In the genomic region with DNA sequence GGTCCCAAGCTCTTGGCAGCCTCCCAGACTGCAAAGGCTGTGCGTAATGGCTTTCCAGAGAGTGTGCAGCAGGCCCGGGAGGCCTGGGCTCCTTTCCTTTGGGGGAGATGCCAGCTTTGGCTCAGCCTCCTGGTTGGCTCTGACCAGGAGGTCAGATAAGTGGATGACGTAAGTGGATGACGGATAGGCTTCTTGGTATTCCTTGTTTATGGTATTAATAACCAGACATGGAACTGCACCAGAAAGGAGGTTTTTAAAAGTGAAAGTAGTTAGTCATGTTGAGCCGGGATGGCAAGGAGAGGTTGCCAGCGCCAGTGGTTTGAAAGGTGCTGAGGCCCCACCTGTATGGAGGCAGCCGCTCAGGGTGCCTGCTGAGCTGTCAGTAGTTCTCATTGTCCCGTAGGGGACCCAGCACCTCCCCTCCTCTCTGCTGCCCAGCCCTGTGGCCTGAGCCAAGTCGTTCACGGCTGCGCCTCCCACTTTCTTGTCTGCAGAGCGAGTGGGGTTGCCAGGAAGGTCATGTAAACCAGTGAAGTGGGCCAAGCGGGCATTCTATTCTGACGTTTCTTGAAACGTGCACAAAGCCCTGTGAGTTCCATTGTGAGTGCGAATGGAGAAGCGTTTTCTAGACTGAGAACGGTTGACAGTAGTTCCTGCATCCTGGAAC, we compare ENCODE assay signal across 8 cellular contexts. TPM values are rescaled to one million over a fixed set of nuclear protein-coding genes. Genes with fewer than 3 reads are reported as not detected.
DNase-seq lines count a peak whose midpoint lies in the region; ATAC-seq, FAIRE-seq and TF ChIP-seq lines count a peak whose summit lies in the region.

No MANE protein-coding gene starts in this region.

- intact Hi-C loops in kidney (cut with DNase I): no loop called here

- H3K27ac ChIP-seq in kidney (ENCODE audit: low read depth in 2 of 2, low read length in 2 of 2) (peak overlapping the region; percentile 51 to 77), thymus (ENCODE audit: low read depth) (peak overlapping the region; percentile 10)
- no peak overlapping the region for H3K27ac ChIP-seq in effector memory CD4-positive, alpha-beta T cell (ENCODE audit: insufficient read depth, low read length, poor library complexity, severe bottlenecking)

- H3K36me3 ChIP-seq in kidney (ENCODE audit: control insufficient read depth in 1 of 2, insufficient read depth in 2 of 2, low read length in 2 of 2): no peaks in the 10 kb centered on the region
- no peaks in the 10 kb centered on the region for H3K36me3 ChIP-seq in thymus (ENCODE audit: control insufficient read depth, insufficient read depth)
- no peaks in the 10 kb centered on the region for H3K36me3 ChIP-seq in effector memory CD4-positive, alpha-beta T cell (ENCODE audit: control insufficient read depth, insufficient read depth, low read length)

- DNase-seq in NCI-H1092 treated with DMSO at 0.1 percent for 48 hours (lab: John Stamatoyannopoulos, UW) (peak; percentile 94), astrocyte of the cerebellum (ENCODE audit: low read depth) (peak; percentile 78), kidney (peak; percentile 89), amniotic stem cell (lab: John Stamatoyannopoulos, UW) (no peak)
- no peak for DNase-seq in effector memory CD4-positive, alpha-beta T cell
- no peak for DNase-seq in stimulated activated naive CD8-positive, alpha-beta T cell treated with anti-CD3 and anti-CD28 coated beads, Interleukin-15, Interleukin-2, amounts not matched to agents 100 U/mL and 50 U/mL, for 24 hours

- no peak for FAIRE-seq in kidney (lab: Jason Lieb, UNC)

- H3K9ac ChIP-seq in kidney (ENCODE audit: low read length in 2 of 2): peak overlapping the region in 1 of 2 donors; percentile 62

- no peaks in the 10 kb centered on the region for H3K9me3 ChIP-seq in kidney (ENCODE audit: control insufficient read depth in 1 of 2, low read length in 2 of 2)
- no peaks in the 10 kb centered on the region for H3K9me3 ChIP-seq in thymus (ENCODE audit: control insufficient read depth)
- H3K9me3 ChIP-seq in effector memory CD4-positive, alpha-beta T cell (ENCODE audit: control insufficient read depth, low read length): no peaks in the 10 kb centered on the region

- no peaks in the 10 kb centered on the region for H3K27me3 ChIP-seq in thymus (ENCODE audit: control insufficient read depth, insufficient read depth)
- no peaks in the 10 kb centered on the region for H3K27me3 ChIP-seq in effector memory CD4-positive, alpha-beta T cell (replicated peaks; ENCODE audit: control insufficient read depth, insufficient read depth, low read length, poor library complexity, severe bottlenecking)

- H3K4me3 ChIP-seq in astrocyte of the cerebellum (ENCODE audit: low read depth, low read length) (peak overlapping the region; percentile 35), kidney (ENCODE audit: low read length in 2 of 2) (peak overlapping the region; percentile 68 to 70), thymus (ENCODE audit: low read length) (no peak overlapping the region)
- no peak overlapping the region for H3K4me3 ChIP-seq in effector memory CD4-positive, alpha-beta T cell (ENCODE audit: insufficient read depth, low read depth, low read length, poor library complexity, severe bottlenecking)

- peaks cover 0 to 3% of the 10 kb centered on the region in 2 donors for H3K4me1 ChIP-seq in kidney (ENCODE audit: control insufficient read depth in 1 of 2, insufficient read depth in 1 of 2, low read depth in 1 of 2, low read length in 2 of 2)
- H3K4me1 ChIP-seq in thymus (ENCODE audit: control insufficient read depth, insufficient read depth, low read length): no peaks in the 10 kb centered on the region
- H3K4me1 ChIP-seq in effector memory CD4-positive, alpha-beta T cell (ENCODE audit: control insufficient read depth, insufficient read depth, low read length, poor library complexity, severe bottlenecking): no peaks in the 10 kb centered on the region

- in situ Hi-C loops in astrocyte of the cerebellum (cut with HindIII; ENCODE audit: low sequenced_read_pairs): no loop called here

- no peak for ATAC-seq in GM19324 (IDR thresholded peaks at IDR 0.05; ENCODE audit: low FRiP score, unreplicated experiment)
- no peak for ATAC-seq in stimulated activated naive CD8-positive, alpha-beta T cell treated with anti-CD3 and anti-CD28 coated beads, Interleukin-15, Interleukin-2, amounts not matched to agents 100 U/mL and 50 U/mL, for 24 hours

- TF ChIP-seq CTCF in astrocyte of the cerebellum (IDR thresholded peaks at IDR 0.05; ENCODE audit: low read depth, low read length, missing control alignments) (no peak), kidney (IDR thresholded peaks at IDR 0.05; ENCODE audit: borderline replicate concordance, extremely low read depth, insufficient read depth) (no peak)

- 92% methylated on average over 18 of the region's 18 CpGs for WGBS in thymus

RNA-seq across cellular contexts. Expression of a gene that starts 28.7 kb away (rescaled TPM):
- total RNA-seq in kidney: 31.8 TPM
- 0.69 TPM for polyA plus RNA-seq in kidney (ENCODE audit: insufficient read depth, low read depth, low replicate concordance)
- 1.3 TPM for polyA plus RNA-seq in thymus

Comparison
In these comparisons a context has a peak if more than half of its experiments do, and no peak if none do; other contexts are left out.
1. DNase-seq: peak in NCI-H1092 treated with DMSO at 0.1 percent for 48 hours (single experiment), astrocyte of the cerebellum (single experiment) and kidney (single experiment); none in amniotic stem cell (single experiment), effector memory CD4-positive, alpha-beta T cell (0 of 3) and stimulated activated naive CD8-positive, alpha-beta T cell treated with anti-CD3 and anti-CD28 coated beads, Interleukin-15, Interleukin-2, amounts not matched to agents 100 U/mL and 50 U/mL, for 24 hours (single experiment).
2. H3K4me3 ChIP-seq: peak in astrocyte of the cerebellum (single experiment) and kidney (2 of 2); none in thymus (single experiment) and effector memory CD4-positive, alpha-beta T cell (single experiment).